8 cellular contexts compared by ENCODE assay signal in genomic region chr12:68871899-68872298, GRCh38.
DNase-seq lines count a peak whose midpoint lies in the region; ATAC-seq, FAIRE-seq and TF ChIP-seq lines count a peak whose summit lies in the region.

No MANE protein-coding gene starts in this region.

- H3K4me1 Mint-ChIP-seq in activated CD8-positive, alpha-beta T cell treated with anti-CD3 and anti-CD28 coated beads for 36 hours (ENCODE audit: low read depth): no peaks in the 10 kb centered on the region
- peaks cover 3% of the 10 kb centered on the region for H3K4me1 Mint-ChIP-seq in activated CD8-positive, alpha-beta T cell treated with anti-CD3 and anti-CD28 coated beads, Interleukin-2, amount 10 ng/mL, durations not matched to agents 7 days and 5 days (ENCODE audit: low read depth)

- POLR2A ChIA-PET in activated CD8-positive, alpha-beta T cell treated with anti-CD3 and anti-CD28 coated beads for 36 hours (lab: Charles Lee): no interaction called here
- POLR2A ChIA-PET in activated CD8-positive, alpha-beta T cell treated with anti-CD3 and anti-CD28 coated beads, Interleukin-2, amount 10 ng/mL, durations not matched to agents 7 days and 5 days (lab: Charles Lee): interaction anchor here (0.6 kb wide), 1 partner anchor 24 kb away, joined by 4 read pairs; no protein-coding TSS in a partner anchor

- H3K4me3 Mint-ChIP-seq in activated CD8-positive, alpha-beta T cell treated with anti-CD3 and anti-CD28 coated beads for 36 hours: no peak overlapping the region
- H3K4me3 Mint-ChIP-seq in activated CD8-positive, alpha-beta T cell treated with anti-CD3 and anti-CD28 coated beads, Interleukin-2, amount 10 ng/mL, durations not matched to agents 7 days and 5 days: no peak overlapping the region

- H3K4me1 ChIP-seq in small intestine (ENCODE audit: control insufficient read depth in 2 of 2, insufficient read depth in 1 of 2, low read depth in 1 of 2, low read length in 1 of 2) (no peaks in the 10 kb centered on the region), tibial artery (no peaks in the 10 kb centered on the region)

- no peaks in the 10 kb centered on the region for H3K36me3 Mint-ChIP-seq in activated CD8-positive, alpha-beta T cell treated with anti-CD3 and anti-CD28 coated beads for 36 hours (ENCODE audit: low read depth)
- no peaks in the 10 kb centered on the region for H3K36me3 Mint-ChIP-seq in activated CD8-positive, alpha-beta T cell treated with anti-CD3 and anti-CD28 coated beads, Interleukin-2, amount 10 ng/mL, durations not matched to agents 7 days and 5 days (ENCODE audit: low read depth)

- H3K27me3 Mint-ChIP-seq in activated CD8-positive, alpha-beta T cell treated with anti-CD3 and anti-CD28 coated beads for 36 hours: peaks cover 3% of the 10 kb centered on the region
- H3K27me3 Mint-ChIP-seq in activated CD8-positive, alpha-beta T cell treated with anti-CD3 and anti-CD28 coated beads, Interleukin-2, amount 10 ng/mL, durations not matched to agents 7 days and 5 days (ENCODE audit: low read depth): peaks cover 5% of the 10 kb centered on the region

- no peak overlapping the region for H3K27ac ChIP-seq in small intestine (ENCODE audit: low read depth in 1 of 2, low read length in 1 of 2)
- no peak overlapping the region for H3K27ac ChIP-seq in tibial artery

- CTCF ChIA-PET in activated CD8-positive, alpha-beta T cell treated with anti-CD3 and anti-CD28 coated beads for 36 hours (lab: Charles Lee): interaction anchor here (1.3 kb wide), 2 partner anchors 197 to 198 kb away, joined by 3 to 7 read pairs; no protein-coding TSS in a partner anchor
- CTCF ChIA-PET in activated CD8-positive, alpha-beta T cell treated with anti-CD3 and anti-CD28 coated beads, Interleukin-2, amount 10 ng/mL, durations not matched to agents 7 days and 5 days (lab: Charles Lee): interaction anchor here (0.7 to 0.9 kb wide), 2 partner anchors 197 to 381 kb away, joined by 4 to 5 read pairs; no protein-coding TSS in a partner anchor

- TF ChIP-seq CTCF in activated CD8-positive, alpha-beta T cell treated with anti-CD3 and anti-CD28 coated beads for 36 hours (IDR thresholded peaks at IDR 0.05): peak; percentile 31
- no peak for TF ChIP-seq CTCF in tibial artery (IDR thresholded peaks at IDR 0.05)

- intact Hi-C loops in activated CD8-positive, alpha-beta T cell treated with anti-CD3 and anti-CD28 coated beads for 36 hours (cut with micrococcal nuclease): no loop called here
- intact Hi-C loops in tibial artery (cut with DNase I; ENCODE audit: low total_unique reads): no loop called here

- no peak overlapping the region for H3K27ac Mint-ChIP-seq in activated CD8-positive, alpha-beta T cell treated with anti-CD3 and anti-CD28 coated beads for 36 hours
- no peak overlapping the region for H3K27ac Mint-ChIP-seq in activated CD8-positive, alpha-beta T cell treated with anti-CD3 and anti-CD28 coated beads, Interleukin-2, amount 10 ng/mL, durations not matched to agents 7 days and 5 days

- WGBS in small intestine, 3 donors: 79 to 87% (median 80%) methylated on average over 5 of the region's 5 CpGs

- no peaks in the 10 kb centered on the region for H3K9me3 Mint-ChIP-seq in activated CD8-positive, alpha-beta T cell treated with anti-CD3 and anti-CD28 coated beads for 36 hours
- no peaks in the 10 kb centered on the region for H3K9me3 Mint-ChIP-seq in activated CD8-positive, alpha-beta T cell treated with anti-CD3 and anti-CD28 coated beads, Interleukin-2, amount 10 ng/mL, durations not matched to agents 7 days and 5 days (ENCODE audit: insufficient read depth)

- H3K9me3 ChIP-seq in small intestine (ENCODE audit: control insufficient read depth, low read depth) (no peaks in the 10 kb centered on the region), tibial artery (no peaks in the 10 kb centered on the region)

- ATAC-seq in activated CD8-positive, alpha-beta T cell treated with anti-CD3 and anti-CD28 coated beads for 36 hours: no peak
- no peak for ATAC-seq in activated CD8-positive, alpha-beta T cell treated with anti-CD3 and anti-CD28 coated beads, Interleukin-2, amount 10 ng/mL, durations not matched to agents 7 days and 5 days
- no peak for ATAC-seq in HG03025 (IDR thresholded peaks at IDR 0.05; ENCODE audit: low FRiP score, unreplicated experiment)

- peak; percentile 41 for DNase-seq in activated CD8-positive, alpha-beta T cell treated with anti-CD3 and anti-CD28 coated beads for 36 hours
- DNase-seq in activated CD8-positive, alpha-beta T cell treated with anti-CD3 and anti-CD28 coated beads, Interleukin-2, amount 10 ng/mL, durations not matched to agents 7 days and 5 days: no peak
- DNase-seq in HT-29 (ENCODE audit: low spot score): peak; percentile 25
- peak; percentile 33 for DNase-seq in astrocyte of the hippocampus (ENCODE audit: low read depth, low spot score)
- peak; percentile 14 for DNase-seq in small intestine
- no peak for DNase-seq in tibial artery
- no peak for DNase-seq in LoVo (ENCODE audit: low spot score)

- FAIRE-seq in small intestine (lab: Jason Lieb, UNC): no peak

- H3K36me3 ChIP-seq in small intestine (ENCODE audit: control insufficient read depth in 2 of 2, insufficient read depth in 2 of 2, low read length in 2 of 2) (peaks cover 0 to 3% of the 10 kb centered on the region in 2 donors), tibial artery (peaks cover 0 to 7% (median 0%) of the 10 kb centered on the region in 3 donors)

- H3K4me3 ChIP-seq in small intestine (ENCODE audit: low read depth in 1 of 2, low read length in 2 of 2) (no peak overlapping the region), tibial artery (no peak overlapping the region)

- no peaks in the 10 kb centered on the region for H3K27me3 ChIP-seq in small intestine (ENCODE audit: control insufficient read depth in 2 of 2, insufficient read depth in 2 of 2, low read length in 2 of 2)
- no peaks in the 10 kb centered on the region for H3K27me3 ChIP-seq in tibial artery

Comparison
In these comparisons a context has a peak if more than half of its experiments do, and no peak if none do; other contexts are left out.
1. DNase-seq: peak in activated CD8-positive, alpha-beta T cell treated with anti-CD3 and anti-CD28 coated beads for 36 hours (single experiment), HT-29 (single experiment), astrocyte of the hippocampus (single experiment) and small intestine (single experiment); none in activated CD8-positive, alpha-beta T cell treated with anti-CD3 and anti-CD28 coated beads, Interleukin-2, amount 10 ng/mL, durations not matched to agents 7 days and 5 days (single experiment), tibial artery (0 of 2) and LoVo (single experiment).